ENCODE assay signal across 8 cellular contexts in the genomic region with DNA sequence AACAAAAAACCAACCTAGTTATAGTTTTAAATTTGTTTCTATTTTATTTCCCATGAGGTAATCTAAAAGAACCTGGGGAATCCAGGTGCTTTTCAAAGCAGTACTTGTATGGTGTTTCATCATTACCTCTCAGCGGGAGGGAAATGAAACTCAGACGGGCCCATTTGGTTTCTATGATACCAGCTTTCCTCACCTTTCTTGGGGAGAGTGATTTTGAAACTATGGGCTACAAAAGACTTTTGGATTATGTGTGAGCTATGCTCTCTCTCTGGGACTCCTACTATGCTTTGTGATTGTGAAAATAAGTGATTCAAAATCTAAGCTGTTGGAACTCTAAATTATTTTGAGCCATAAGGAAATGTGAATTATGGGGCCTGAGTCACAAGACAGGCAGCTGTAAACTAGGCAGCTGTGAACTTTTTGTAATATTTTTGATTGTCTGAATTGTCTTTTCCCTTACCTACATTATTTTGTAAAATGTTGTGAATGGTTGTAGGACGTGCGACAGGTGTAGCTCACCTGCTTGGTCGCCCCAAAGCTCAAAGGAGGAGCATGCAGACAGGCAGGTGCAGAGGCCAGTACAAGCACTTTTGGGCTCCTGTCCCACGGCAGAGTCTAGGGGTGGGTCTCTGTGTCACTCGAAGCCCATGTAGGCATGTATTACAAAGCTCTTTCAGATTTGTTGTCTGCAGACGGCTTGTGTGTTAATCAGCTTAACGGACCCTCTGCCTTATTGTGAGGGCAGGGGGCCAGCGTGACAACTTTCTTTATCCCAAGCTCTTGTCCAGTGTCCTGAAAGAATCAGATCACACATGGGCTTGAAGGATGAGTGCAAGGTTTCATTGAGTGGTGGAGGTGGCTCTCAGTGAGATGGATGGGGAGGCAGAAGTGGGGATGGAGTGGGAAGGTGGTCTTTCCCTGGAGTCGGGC.
DNase-seq lines count a peak whose midpoint lies in the region; ATAC-seq and TF ChIP-seq lines count a peak whose summit lies in the region.

No MANE protein-coding gene starts in this region.

- H3K36me3 Mint-ChIP-seq in activated naive CD8-positive, alpha-beta T cell treated with anti-CD3 and anti-CD28 coated beads, Interleukin-2, amount 50 U/mL, for 24 hours (ENCODE audit: low read depth): no peaks in the 10 kb centered on the region

- no peaks in the 10 kb centered on the region for H3K27me3 ChIP-seq in gastroesophageal sphincter

- H3K27ac ChIP-seq in gastroesophageal sphincter: no peak overlapping the region

- WGBS in gastroesophageal sphincter (ENCODE audit: low coverage in 1 of 2), 2 donors: 88 to 95% methylated on average over 3 to 7 of the region's 11 CpGs

- TF ChIP-seq CTCF in GM10248 (IDR thresholded peaks at IDR 0.05; ENCODE audit: control extremely low read depth, extremely low read depth, low read depth, missing control alignments) (no peak), gastroesophageal sphincter (IDR thresholded peaks at IDR 0.05) (no peak)

- no peaks in the 10 kb centered on the region for H3K9me3 ChIP-seq in gastroesophageal sphincter

- POLR2A ChIA-PET in GM10248 (lab: Yijun Ruan, JAX): interaction anchor here (1.0 to 4.8 kb wide), 4 partner anchors 9 to 69 kb away, joined by 3 to 30 read pairs (median 4); a partner anchor contains a TSS

- TF ChIP-seq EP300 in gastroesophageal sphincter (IDR thresholded peaks at IDR 0.05): no peak

- no peak for TF ChIP-seq POLR2A in gastroesophageal sphincter (IDR thresholded peaks at IDR 0.05)

- H3K4me3 Mint-ChIP-seq in activated naive CD8-positive, alpha-beta T cell treated with anti-CD3 and anti-CD28 coated beads, Interleukin-2, amount 50 U/mL, for 24 hours: no peak overlapping the region

- H3K4me1 ChIP-seq in gastroesophageal sphincter: peaks cover 5 to 25% (median 7%) of the 10 kb centered on the region in 3 donors

- CTCF ChIA-PET in GM10248 (lab: Yijun Ruan, JAX): interaction anchor here (0.7 to 3.3 kb wide), 17 partner anchors 8 to 209 kb away, joined by 3 to 26 read pairs (median 4); no protein-coding TSS in a partner anchor

- peaks cover 56% of the 10 kb centered on the region for H3K4me1 Mint-ChIP-seq in activated naive CD8-positive, alpha-beta T cell treated with anti-CD3 and anti-CD28 coated beads, Interleukin-2, amount 50 U/mL, for 24 hours

- peak overlapping the region; percentile 60 for H3K27ac Mint-ChIP-seq in activated naive CD8-positive, alpha-beta T cell treated with anti-CD3 and anti-CD28 coated beads, Interleukin-2, amount 50 U/mL, for 24 hours

- H3K4me3 ChIP-seq in gastroesophageal sphincter: no peak overlapping the region

- no peaks in the 10 kb centered on the region for H3K36me3 ChIP-seq in gastroesophageal sphincter

- H3K27me3 Mint-ChIP-seq in activated naive CD8-positive, alpha-beta T cell treated with anti-CD3 and anti-CD28 coated beads, Interleukin-2, amount 50 U/mL, for 24 hours: no peaks in the 10 kb centered on the region

- ATAC-seq in GM19397 (IDR thresholded peaks at IDR 0.05; ENCODE audit: unreplicated experiment): peak; percentile 47
- ATAC-seq in HG03139 (IDR thresholded peaks at IDR 0.05; ENCODE audit: unreplicated experiment): peak; percentile 50
- ATAC-seq in activated naive CD8-positive, alpha-beta T cell treated with anti-CD3 and anti-CD28 coated beads, Interleukin-2, amount 50 U/mL, for 24 hours: peak; percentile 73
- no peak for ATAC-seq in gastroesophageal sphincter

- H3K9me3 Mint-ChIP-seq in activated naive CD8-positive, alpha-beta T cell treated with anti-CD3 and anti-CD28 coated beads, Interleukin-2, amount 50 U/mL, for 24 hours: no peaks in the 10 kb centered on the region

- DNase-seq in GM10248 (ENCODE audit: extremely low spot score) (peak; percentile 50), dedifferentiated amniotic fluid mesenchymal stem cell (ENCODE audit: extremely low spot score) (no peak)
- peak; percentile 18 for DNase-seq in activated naive CD8-positive, alpha-beta T cell treated with anti-CD3 and anti-CD28 coated beads, Interleukin-2, amount 50 U/mL, for 24 hours
- DNase-seq in stimulated activated naive CD4-positive, alpha-beta T cell treated with Interleukin-2 at 50 U/mL for 16 hours (lab: John Stamatoyannopoulos, UW): no peak
- no peak for DNase-seq in NK-92 treated with Interleukin-12 subunit alpha and Interleukin-12 subunit beta, amount 100 ng/mL, for 24 hours (lab: John Stamatoyannopoulos, UW)

Comparison
In these comparisons a context has a peak if more than half of its experiments do, and no peak if none do; other contexts are left out.
1. DNase-seq: peak in GM10248 (single experiment) and activated naive CD8-positive, alpha-beta T cell treated with anti-CD3 and anti-CD28 coated beads, Interleukin-2, amount 50 U/mL, for 24 hours (single experiment); none in stimulated activated naive CD4-positive, alpha-beta T cell treated with Interleukin-2 at 50 U/mL for 16 hours (single experiment), dedifferentiated amniotic fluid mesenchymal stem cell (single experiment) and NK-92 treated with Interleukin-12 subunit alpha and Interleukin-12 subunit beta, amount 100 ng/mL, for 24 hours (single experiment).